Comparison of ENCODE assay signal across 1 cellular context in the genomic region with DNA sequence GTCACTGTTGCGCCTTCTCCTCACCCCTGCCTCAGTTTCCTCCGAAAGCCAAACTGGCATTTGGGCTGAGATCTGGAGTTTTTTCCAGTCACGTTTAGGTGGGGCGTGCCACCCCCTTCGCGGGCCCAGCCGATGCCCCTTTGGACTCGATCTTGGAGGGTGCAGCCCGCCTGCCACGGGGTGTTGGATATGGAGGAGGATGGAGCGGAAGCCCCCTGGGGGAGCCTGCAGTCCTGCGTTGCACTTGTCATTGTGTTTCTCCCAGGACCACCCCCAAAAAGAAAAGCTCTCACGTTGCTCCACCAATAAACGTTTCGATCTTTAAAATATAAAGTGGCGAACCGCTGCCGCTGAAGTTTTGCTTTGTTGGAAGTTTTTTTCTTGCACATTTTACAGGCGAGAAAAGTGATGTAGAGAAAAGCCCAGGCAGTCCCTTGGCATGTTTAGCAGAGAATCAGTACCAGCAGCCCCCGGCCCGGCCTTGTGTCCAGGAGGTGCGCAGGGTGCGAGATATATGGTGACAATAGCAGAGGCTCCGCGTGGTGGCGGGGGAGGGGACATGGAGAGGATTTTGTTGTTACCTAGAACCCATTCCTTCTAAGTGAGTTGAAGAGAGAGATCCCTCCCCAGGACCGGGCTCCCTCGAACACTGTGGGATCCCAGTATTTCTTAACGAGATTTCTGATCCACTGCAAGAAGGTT.
TF ChIP-seq lines count a peak whose summit lies in the region.

No MANE protein-coding gene starts in this region.

TF ChIP-seq in HEK293, 187 proteins besides CTCF, POLR2A, EP300 and RAD21 (continued from another document):
- TF ChIP-seq, protein P1, sequence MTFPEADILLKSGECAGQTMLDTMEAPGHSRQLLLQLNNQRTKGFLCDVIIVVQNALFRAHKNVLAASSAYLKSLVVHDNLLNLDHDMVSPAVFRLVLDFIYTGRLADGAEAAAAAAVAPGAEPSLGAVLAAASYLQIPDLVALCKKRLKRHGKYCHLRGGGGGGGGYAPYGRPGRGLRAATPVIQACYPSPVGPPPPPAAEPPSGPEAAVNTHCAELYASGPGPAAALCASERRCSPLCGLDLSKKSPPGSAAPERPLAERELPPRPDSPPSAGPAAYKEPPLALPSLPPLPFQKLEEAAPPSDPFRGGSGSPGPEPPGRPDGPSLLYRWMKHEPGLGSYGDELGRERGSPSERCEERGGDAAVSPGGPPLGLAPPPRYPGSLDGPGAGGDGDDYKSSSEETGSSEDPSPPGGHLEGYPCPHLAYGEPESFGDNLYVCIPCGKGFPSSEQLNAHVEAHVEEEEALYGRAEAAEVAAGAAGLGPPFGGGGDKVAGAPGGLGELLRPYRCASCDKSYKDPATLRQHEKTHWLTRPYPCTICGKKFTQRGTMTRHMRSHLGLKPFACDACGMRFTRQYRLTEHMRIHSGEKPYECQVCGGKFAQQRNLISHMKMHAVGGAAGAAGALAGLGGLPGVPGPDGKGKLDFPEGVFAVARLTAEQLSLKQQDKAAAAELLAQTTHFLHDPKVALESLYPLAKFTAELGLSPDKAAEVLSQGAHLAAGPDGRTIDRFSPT (tag by site-specific recombination; IDR thresholded peaks at IDR 0.05), result 0 out of 2 replicates have a peak, but pooled peaks have one; percentile 71
- TF ChIP-seq GLIS2 (tag by site-specific recombination; IDR thresholded peaks at IDR 0.05) (peak; percentile 51), ZNF529 (tag by site-specific recombination; IDR thresholded peaks at IDR 0.05; ENCODE audit: insufficient replicate concordance) (peak; percentile 63), GLIS1 (tag by site-specific recombination; IDR thresholded peaks at IDR 0.05) (0 out of 2 replicates have a peak, but pooled peaks have one; percentile 11)
